Comparison of ENCODE assay signal across 13 cellular contexts in the genomic region with DNA sequence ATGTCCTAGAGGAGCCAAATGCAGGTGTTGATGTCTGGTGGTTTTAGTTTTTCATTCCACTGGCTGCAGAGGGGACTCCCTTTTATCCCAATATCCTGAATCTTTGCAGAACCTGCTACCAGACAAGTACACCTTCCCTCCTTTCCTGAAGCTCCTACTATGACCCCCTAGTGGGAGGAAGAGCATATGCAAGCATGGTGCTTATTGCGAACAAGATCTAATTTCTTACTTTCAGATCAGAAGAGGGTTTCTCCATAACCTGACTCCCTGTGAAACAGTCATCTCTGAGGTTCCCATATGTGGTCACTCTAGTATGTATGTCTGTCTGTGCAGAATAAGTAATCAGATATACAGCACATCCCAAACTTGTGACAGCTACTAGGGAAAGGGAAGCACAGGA.
DNase-seq lines count a peak whose midpoint lies in the region; ATAC-seq and TF ChIP-seq lines count a peak whose summit lies in the region.
"Had no signal": no experiment of that assay in that cellular context is flagged by ENCODE, and none has a peak within 500 bp of the region (broad histone marks: within the 10 kb centered on the region; RNA-seq: fewer than 3 reads in every experiment).

No MANE protein-coding gene starts in this region.

- DNase-seq in Calu3: no peak
- peak; percentile 7 for DNase-seq in GM23248
- no peak for DNase-seq in Panc1 (ENCODE audit: low read depth, low spot score)
- peak in 1 of 2 donors; percentile 12 for DNase-seq in foreskin fibroblast
- DNase-seq in DMS153 treated with DMSO at 0.1 percent for 48 hours (lab: John Stamatoyannopoulos, UW; ENCODE audit: unreplicated experiment): no peak
- no peak for DNase-seq in activated CD4-positive, alpha-beta T cell treated with anti-CD3 and anti-CD28 coated beads for 4 hours
- DNase-seq: activated CD4-positive, alpha-beta T cell treated with anti-CD3 and anti-CD28 coated beads, Interleukin-2, amount 10 ng/mL, durations not matched to agents 7 days and 5 days; activated naive CD4-positive, alpha-beta T cell treated with anti-CD3 and anti-CD28 coated beads, Interleukin-2, amount 50 U/mL, for 16 hours; GF-D8 had no signal

- H3K4me1 ChIP-seq in GM23248 (ENCODE audit: insufficient read depth) (no peaks in the 10 kb centered on the region), Panc1 (ENCODE audit: control insufficient read depth, insufficient read depth, low read length) (no peaks in the 10 kb centered on the region)

- no peaks in the 10 kb centered on the region for H3K79me2 ChIP-seq in GM23248 (ENCODE audit: insufficient read depth)

- H3K4me3 ChIP-seq in GM23248 (no peak overlapping the region), Panc1 (ENCODE audit: low read depth in 2 of 2, low read length in 2 of 2) (no peak overlapping the region), foreskin fibroblast (ENCODE audit: low read depth in 1 of 2, low read length in 2 of 2) (no peak overlapping the region)

- no peaks in the 10 kb centered on the region for H3K9me2 ChIP-seq in GM23248 (ENCODE audit: insufficient read depth)

- no peaks in the 10 kb centered on the region for H3K27me3 Mint-ChIP-seq in Calu3 (ENCODE audit: unreplicated experiment)
- H3K27me3 Mint-ChIP-seq: activated CD4-positive, alpha-beta T cell treated with anti-CD3 and anti-CD28 coated beads, Interleukin-2, amount 10 ng/mL, durations not matched to agents 7 days and 5 days had no signal

- no peaks in the 10 kb centered on the region for H3K36me3 Mint-ChIP-seq in Calu3 (ENCODE audit: insufficient read depth, unreplicated experiment)

- WGBS in GM23248 (ENCODE audit: low coverage in 1 of 2, low lambda C conversion rate in 2 of 2, missing lambda C conversion rate in 2 of 2), 2 experiments: 100% methylated on average over 1 of the region's 1 CpG

- H2AFZ ChIP-seq in GM23248: no peak overlapping the region

- H3F3A ChIP-seq in GM23248 (ENCODE audit: insufficient read depth): no peaks in the 10 kb centered on the region

- H4K20me1 ChIP-seq in GM23248 (ENCODE audit: insufficient read depth): no peaks in the 10 kb centered on the region

- H3K9me3 ChIP-seq in GM23248 (ENCODE audit: low read depth) (no peaks in the 10 kb centered on the region), Panc1 (ENCODE audit: control insufficient read depth, insufficient read depth, low read depth, low read length) (no peaks in the 10 kb centered on the region)

- CTCF ChIA-PET in Calu3 (lab: Charles Lee) (interaction anchor here (0.7 kb wide), 1 partner anchor 399 kb away, joined by 3 read pairs; no protein-coding TSS in a partner anchor), Panc1 (lab: Charles Lee) (no interaction called here)

- H3K27ac ChIP-seq in GM23248 (no peak overlapping the region), Panc1 (ENCODE audit: low read length) (no peak overlapping the region)
- H3K27ac ChIP-seq: KMS-11 had no signal

- in situ Hi-C loops in GM23248 (cut with MboI) (no loop called here), Panc1 (cut with HindIII; ENCODE audit: low pct_unique_long_range_greater_than_20kb, low sequenced_read_pairs) (no loop called here)

- H3K4me3 Mint-ChIP-seq in Calu3 (ENCODE audit: low read depth, unreplicated experiment): no peak overlapping the region
- H3K4me3 Mint-ChIP-seq: activated CD4-positive, alpha-beta T cell treated with anti-CD3 and anti-CD28 coated beads, Interleukin-2, amount 10 ng/mL, durations not matched to agents 7 days and 5 days had no signal

- H3K27ac Mint-ChIP-seq in Calu3 (ENCODE audit: unreplicated experiment): no peak overlapping the region
- H3K27ac Mint-ChIP-seq: activated CD4-positive, alpha-beta T cell treated with anti-CD3 and anti-CD28 coated beads, Interleukin-2, amount 10 ng/mL, durations not matched to agents 7 days and 5 days had no signal

- no peaks in the 10 kb centered on the region for H3K4me1 Mint-ChIP-seq in Calu3 (ENCODE audit: low read depth, unreplicated experiment)
- H3K4me1 Mint-ChIP-seq: activated CD4-positive, alpha-beta T cell treated with anti-CD3 and anti-CD28 coated beads, Interleukin-2, amount 10 ng/mL, durations not matched to agents 7 days and 5 days had no signal

- POLR2A ChIA-PET in Panc1 (lab: Charles Lee): no interaction called here

- intact Hi-C loops in Calu3 (cut with micrococcal nuclease; ENCODE audit: unreplicated experiment) (no loop called here), Panc1 (cut with micrococcal nuclease; ENCODE audit: unreplicated experiment) (no loop called here)

- ATAC-seq in Panc1 (no peak), GM21526 (IDR thresholded peaks at IDR 0.05; ENCODE audit: low FRiP score, unreplicated experiment) (no peak), HG02798 (IDR thresholded peaks at IDR 0.05; ENCODE audit: poor library complexity, unreplicated experiment) (no peak)
- ATAC-seq: left lobe of liver had no signal

- BruUV-seq in Calu3 (replicated peaks; lab: Mats Ljungman, UMichigan) (no TSS peak), Panc1 (replicated peaks; lab: Mats Ljungman, UMichigan) (no TSS peak)

- H3K9me3 Mint-ChIP-seq in Calu3 (ENCODE audit: low read depth, unreplicated experiment): no peaks in the 10 kb centered on the region

- no peak overlapping the region for H3K4me2 ChIP-seq in GM23248 (ENCODE audit: unreplicated experiment)
- H3K4me2 ChIP-seq: KMS-11 had no signal

- H3K36me3 ChIP-seq in GM23248 (ENCODE audit: low read depth) (no peaks in the 10 kb centered on the region), Panc1 (ENCODE audit: control insufficient read depth, insufficient read depth, low read length) (no peaks in the 10 kb centered on the region)

- peak; percentile 39 for TF ChIP-seq CTCF in Calu3 (IDR thresholded peaks at IDR 0.05; ENCODE audit: unreplicated experiment)
- peak; percentile 25; the same call in 1 of the 2 replicates for TF ChIP-seq CTCF in Panc1 (IDR thresholded peaks at IDR 0.05)
- peak; percentile 20 for TF ChIP-seq CTCF in foreskin fibroblast (IDR thresholded peaks at IDR 0.05; ENCODE audit: low read depth, low read length)

- H3K27me3 ChIP-seq in GM23248 (replicated peaks; ENCODE audit: insufficient read depth) (no peaks in the 10 kb centered on the region), Panc1 (ENCODE audit: control insufficient read depth, insufficient read depth, low read length) (no peaks in the 10 kb centered on the region)

- no peak overlapping the region for H3K9ac ChIP-seq in GM23248
- H3K9ac ChIP-seq: KMS-11 had no signal
